In genomic region chr12:89379100-89379838, GRCh38 we compare ENCODE assay signal across 12 cellular contexts.
"Had no signal": no experiment of that assay in that cellular context is flagged by ENCODE, and none has a peak within 500 bp of the region (broad histone marks: within the 10 kb centered on the region; RNA-seq: fewer than 3 reads in every experiment).

No MANE protein-coding gene starts in this region.

- H3K9me3 Mint-ChIP-seq: activated naive CD4-positive, alpha-beta T cell treated with anti-CD3 and anti-CD28 coated beads, Interleukin-2, amount 10 ng/mL, durations not matched to agents 7 days and 5 days; activated T-cell treated with anti-CD3 and anti-CD28 coated beads, Interleukin-2, amount 50 U/mL, for 24 hours; stimulated activated naive B cell treated with anti-CD40 and anti-IgM and Interleukin-4, amounts not matched to agents 10 μg/mL and 1 μg/mL and 100 μg/mL, for 72 hours had no signal

- H3K9me3 ChIP-seq: adrenal gland, tibial artery had no signal

- H3K79me2 ChIP-seq: parathyroid adenoma had no signal

- DNase-seq: activated CD4-positive, alpha-beta memory T cell treated with anti-CD3 and anti-CD28 coated beads, Interleukin-2, amount 10 ng/mL, durations not matched to agents 7 days and 5 days; activated CD4-positive, alpha-beta T cell treated with anti-CD3 and anti-CD28 coated beads for 36 hours; activated naive CD4-positive, alpha-beta T cell treated with anti-CD3 and anti-CD28 coated beads, Interleukin-2, amount 10 ng/mL, durations not matched to agents 7 days and 5 days; activated T-cell treated with anti-CD3 and anti-CD28 coated beads, Interleukin-2, amount 50 U/mL, for 24 hours; adrenal gland; islet precursor cell; retina; stimulated activated CD4-positive, alpha-beta T cell treated with anti-CD3 and anti-CD28 coated beads, Interleukin-15, amount 100 ng/mL, for 24 hours; stimulated activated CD4-positive, alpha-beta T cell treated with anti-CD3 and anti-CD28 coated beads, Interleukin-4, amount 100 ng/mL, for 1 hour; stimulated activated naive B cell treated with anti-CD40 and anti-IgM and Interleukin-4, amounts not matched to agents 10 μg/mL and 1 μg/mL and 100 μg/mL, for 72 hours; tibial artery had no signal

- H3K27me3 Mint-ChIP-seq: activated CD4-positive, alpha-beta memory T cell treated with anti-CD3 and anti-CD28 coated beads, Interleukin-2, amount 10 ng/mL, durations not matched to agents 7 days and 5 days; activated CD4-positive, alpha-beta T cell treated with anti-CD3 and anti-CD28 coated beads for 36 hours; activated T-cell treated with anti-CD3 and anti-CD28 coated beads, Interleukin-2, amount 50 U/mL, for 24 hours; stimulated activated naive B cell treated with anti-CD40 and anti-IgM and Interleukin-4, amounts not matched to agents 10 μg/mL and 1 μg/mL and 100 μg/mL, for 72 hours had no signal

- H3K9ac ChIP-seq: parathyroid adenoma had no signal

- ATAC-seq: activated CD4-positive, alpha-beta T cell treated with anti-CD3 and anti-CD28 coated beads for 36 hours; stimulated activated naive B cell treated with anti-CD40 and anti-IgM and Interleukin-4, amounts not matched to agents 10 μg/mL and 1 μg/mL and 100 μg/mL, for 72 hours had no signal

- H2AFZ ChIP-seq: parathyroid adenoma had no signal

- H3K27me3 ChIP-seq: adrenal gland, tibial artery had no signal

- H3K27ac ChIP-seq: adrenal gland, parathyroid adenoma, tibial artery had no signal

- H3K27ac Mint-ChIP-seq: activated CD4-positive, alpha-beta memory T cell treated with anti-CD3 and anti-CD28 coated beads, Interleukin-2, amount 10 ng/mL, durations not matched to agents 7 days and 5 days; activated CD4-positive, alpha-beta T cell treated with anti-CD3 and anti-CD28 coated beads for 36 hours; activated naive CD4-positive, alpha-beta T cell treated with anti-CD3 and anti-CD28 coated beads, Interleukin-2, amount 10 ng/mL, durations not matched to agents 7 days and 5 days; activated T-cell treated with anti-CD3 and anti-CD28 coated beads, Interleukin-2, amount 50 U/mL, for 24 hours; stimulated activated naive B cell treated with anti-CD40 and anti-IgM and Interleukin-4, amounts not matched to agents 10 μg/mL and 1 μg/mL and 100 μg/mL, for 72 hours had no signal

- H3K4me3 Mint-ChIP-seq: activated CD4-positive, alpha-beta memory T cell treated with anti-CD3 and anti-CD28 coated beads, Interleukin-2, amount 10 ng/mL, durations not matched to agents 7 days and 5 days; activated CD4-positive, alpha-beta T cell treated with anti-CD3 and anti-CD28 coated beads for 36 hours; activated naive CD4-positive, alpha-beta T cell treated with anti-CD3 and anti-CD28 coated beads, Interleukin-2, amount 10 ng/mL, durations not matched to agents 7 days and 5 days; activated T-cell treated with anti-CD3 and anti-CD28 coated beads, Interleukin-2, amount 50 U/mL, for 24 hours; stimulated activated naive B cell treated with anti-CD40 and anti-IgM and Interleukin-4, amounts not matched to agents 10 μg/mL and 1 μg/mL and 100 μg/mL, for 72 hours had no signal

- H3K4me3 ChIP-seq: adrenal gland, tibial artery had no signal

- H3K36me3 Mint-ChIP-seq: activated naive CD4-positive, alpha-beta T cell treated with anti-CD3 and anti-CD28 coated beads, Interleukin-2, amount 10 ng/mL, durations not matched to agents 7 days and 5 days had no signal

- H3K36me3 ChIP-seq: adrenal gland, tibial artery had no signal
